Comparison of ENCODE assay signal across 1 cellular context in genomic region chr17:44133918-44134476, GRCh38.
TF ChIP-seq lines count a peak whose summit lies in the region.

No MANE protein-coding gene starts in this region.

TF ChIP-seq in HepG2, 621 proteins besides CTCF, POLR2A, EP300 and RAD21 (continued from another document and continues in another):
- peak; percentile 84 for TF ChIP-seq ZNF609 (CRISPR knock-in tag; IDR thresholded peaks at IDR 0.05; ENCODE audit: borderline replicate concordance)
- TF ChIP-seq ZBTB26 (CRISPR knock-in tag; IDR thresholded peaks at IDR 0.05; ENCODE audit: borderline replicate concordance): peak; percentile 80
- no peak for TF ChIP-seq TGIF2 (CRISPR knock-in tag; IDR thresholded peaks at IDR 0.05)
- peak; percentile 94 for TF ChIP-seq MED1 (CRISPR knock-in tag; IDR thresholded peaks at IDR 0.05)
- no peak for TF ChIP-seq MNT (IDR thresholded peaks at IDR 0.05)
- no peak for TF ChIP-seq ZNF30 (CRISPR knock-in tag; IDR thresholded peaks at IDR 0.05)
- no peak for TF ChIP-seq HOXA5 (CRISPR knock-in tag; IDR thresholded peaks at IDR 0.05)
- TF ChIP-seq, protein P1, sequence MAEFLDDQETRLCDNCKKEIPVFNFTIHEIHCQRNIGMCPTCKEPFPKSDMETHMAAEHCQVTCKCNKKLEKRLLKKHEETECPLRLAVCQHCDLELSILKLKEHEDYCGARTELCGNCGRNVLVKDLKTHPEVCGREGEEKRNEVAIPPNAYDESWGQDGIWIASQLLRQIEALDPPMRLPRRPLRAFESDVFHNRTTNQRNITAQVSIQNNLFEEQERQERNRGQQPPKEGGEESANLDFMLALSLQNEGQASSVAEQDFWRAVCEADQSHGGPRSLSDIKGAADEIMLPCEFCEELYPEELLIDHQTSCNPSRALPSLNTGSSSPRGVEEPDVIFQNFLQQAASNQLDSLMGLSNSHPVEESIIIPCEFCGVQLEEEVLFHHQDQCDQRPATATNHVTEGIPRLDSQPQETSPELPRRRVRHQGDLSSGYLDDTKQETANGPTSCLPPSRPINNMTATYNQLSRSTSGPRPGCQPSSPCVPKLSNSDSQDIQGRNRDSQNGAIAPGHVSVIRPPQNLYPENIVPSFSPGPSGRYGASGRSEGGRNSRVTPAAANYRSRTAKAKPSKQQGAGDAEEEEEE (CRISPR knock-in tag; IDR thresholded peaks at IDR 0.05; ENCODE audit: borderline replicate concordance): peak; percentile 82; the same call in 1 of the 2 replicates
- TF ChIP-seq CENPX (CRISPR knock-in tag; IDR thresholded peaks at IDR 0.05): no peak
- TF ChIP-seq ZNF232 (CRISPR knock-in tag; IDR thresholded peaks at IDR 0.05; ENCODE audit: borderline replicate concordance): no peak
- peak; percentile 62; the same call in 1 of the 2 replicates for TF ChIP-seq RNF2 (conservative IDR thresholded peaks at IDR 0.05; ENCODE audit: low read depth)
- TF ChIP-seq TBX2 (CRISPR knock-in tag; IDR thresholded peaks at IDR 0.05; ENCODE audit: borderline replicate concordance): 0 out of 2 replicates have a peak, but pooled peaks have one; percentile 20
- TF ChIP-seq ZNF136 (CRISPR knock-in tag; IDR thresholded peaks at IDR 0.05; ENCODE audit: low read depth): 0 out of 2 replicates have a peak, but pooled peaks have one; percentile 67
- TF ChIP-seq FLYWCH1 (CRISPR knock-in tag; IDR thresholded peaks at IDR 0.05): no peak
- TF ChIP-seq SMAD3 (CRISPR knock-in tag; IDR thresholded peaks at IDR 0.05): 0 out of 2 replicates have a peak, but pooled peaks have one; percentile 58
- TF ChIP-seq ZNF749 (CRISPR knock-in tag; IDR thresholded peaks at IDR 0.05; ENCODE audit: borderline replicate concordance): no peak
- TF ChIP-seq, protein P2, sequence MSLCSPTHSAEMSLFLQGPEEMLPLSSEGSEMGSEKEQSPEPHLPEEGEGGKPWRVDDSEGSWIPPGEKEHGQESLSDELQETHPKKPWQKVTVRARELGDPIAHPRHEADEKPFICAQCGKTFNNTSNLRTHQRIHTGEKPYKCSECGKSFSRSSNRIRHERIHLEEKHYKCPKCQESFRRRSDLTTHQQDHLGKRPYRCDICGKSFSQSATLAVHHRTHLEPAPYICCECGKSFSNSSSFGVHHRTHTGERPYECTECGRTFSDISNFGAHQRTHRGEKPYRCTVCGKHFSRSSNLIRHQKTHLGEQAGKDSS (CRISPR knock-in tag; IDR thresholded peaks at IDR 0.05; ENCODE audit: borderline replicate concordance, low read depth): peak; percentile 97; the same call in 1 of the 2 replicates
- peak; percentile 42; the same call in 1 of the 2 replicates for TF ChIP-seq ELF1 (CRISPR knock-in tag; IDR thresholded peaks at IDR 0.05)
- TF ChIP-seq ZNF205 (CRISPR knock-in tag; IDR thresholded peaks at IDR 0.05): no peak; the same call in 1 of the 2 replicates
- TF ChIP-seq HDAC2 (CRISPR knock-in tag; IDR thresholded peaks at IDR 0.05): peak; percentile 72
- no peak for TF ChIP-seq ATF7-NPFF (CRISPR knock-in tag; IDR thresholded peaks at IDR 0.05; ENCODE audit: low read depth)
- TF ChIP-seq SOX5 (CRISPR knock-in tag; IDR thresholded peaks at IDR 0.05; ENCODE audit: borderline replicate concordance): peak; percentile 71
- peak; percentile 47; the same call in 1 of the 2 replicates for TF ChIP-seq ZNF274 (CRISPR knock-in tag; IDR thresholded peaks at IDR 0.05)
- TF ChIP-seq ZNF598 (CRISPR knock-in tag; IDR thresholded peaks at IDR 0.05; ENCODE audit: borderline replicate concordance): peak; percentile 69; the same call in 1 of the 2 replicates
- TF ChIP-seq ZNF543 (CRISPR knock-in tag; IDR thresholded peaks at IDR 0.05): peak; percentile 79; the same call in 1 of the 2 replicates
- peak; percentile 36; the same call in 1 of the 2 replicates for TF ChIP-seq ZNF460 (CRISPR knock-in tag; IDR thresholded peaks at IDR 0.05; ENCODE audit: borderline replicate concordance)
- TF ChIP-seq ZNF496 (CRISPR knock-in tag; IDR thresholded peaks at IDR 0.05; ENCODE audit: insufficient replicate concordance): no peak
- TF ChIP-seq, protein P3, sequence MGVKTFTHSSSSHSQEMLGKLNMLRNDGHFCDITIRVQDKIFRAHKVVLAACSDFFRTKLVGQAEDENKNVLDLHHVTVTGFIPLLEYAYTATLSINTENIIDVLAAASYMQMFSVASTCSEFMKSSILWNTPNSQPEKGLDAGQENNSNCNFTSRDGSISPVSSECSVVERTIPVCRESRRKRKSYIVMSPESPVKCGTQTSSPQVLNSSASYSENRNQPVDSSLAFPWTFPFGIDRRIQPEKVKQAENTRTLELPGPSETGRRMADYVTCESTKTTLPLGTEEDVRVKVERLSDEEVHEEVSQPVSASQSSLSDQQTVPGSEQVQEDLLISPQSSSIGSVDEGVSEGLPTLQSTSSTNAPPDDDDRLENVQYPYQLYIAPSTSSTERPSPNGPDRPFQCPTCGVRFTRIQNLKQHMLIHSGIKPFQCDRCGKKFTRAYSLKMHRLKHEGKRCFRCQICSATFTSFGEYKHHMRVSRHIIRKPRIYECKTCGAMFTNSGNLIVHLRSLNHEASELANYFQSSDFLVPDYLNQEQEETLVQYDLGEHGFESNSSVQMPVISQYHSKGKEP (CRISPR knock-in tag; IDR thresholded peaks at IDR 0.05): no peak
- TF ChIP-seq ZNF775 (CRISPR knock-in tag; IDR thresholded peaks at IDR 0.05; ENCODE audit: borderline replicate concordance): 0 out of 2 replicates have a peak, but pooled peaks have one; percentile 65
- TF ChIP-seq ZBTB38 (CRISPR knock-in tag; IDR thresholded peaks at IDR 0.05): peak; percentile 83; the same call in 1 of the 2 replicates
- TF ChIP-seq JUN (CRISPR knock-in tag; IDR thresholded peaks at IDR 0.05): peak; percentile 70; the same call in 1 of the 2 replicates
- TF ChIP-seq, protein P4, sequence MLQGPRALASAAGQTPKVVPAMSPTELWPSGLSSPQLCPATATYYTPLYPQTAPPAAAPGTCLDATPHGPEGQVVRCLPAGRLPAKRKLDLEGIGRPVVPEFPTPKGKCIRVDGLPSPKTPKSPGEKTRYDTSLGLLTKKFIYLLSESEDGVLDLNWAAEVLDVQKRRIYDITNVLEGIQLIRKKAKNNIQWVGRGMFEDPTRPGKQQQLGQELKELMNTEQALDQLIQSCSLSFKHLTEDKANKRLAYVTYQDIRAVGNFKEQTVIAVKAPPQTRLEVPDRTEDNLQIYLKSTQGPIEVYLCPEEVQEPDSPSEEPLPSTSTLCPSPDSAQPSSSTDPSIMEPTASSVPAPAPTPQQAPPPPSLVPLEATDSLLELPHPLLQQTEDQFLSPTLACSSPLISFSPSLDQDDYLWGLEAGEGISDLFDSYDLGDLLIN (CRISPR knock-in tag; IDR thresholded peaks at IDR 0.05; ENCODE audit: borderline replicate concordance): no peak
- no peak for TF ChIP-seq ZNF724P (CRISPR knock-in tag; IDR thresholded peaks at IDR 0.05; ENCODE audit: borderline replicate concordance)
- TF ChIP-seq ZBTB21 (CRISPR knock-in tag; IDR thresholded peaks at IDR 0.05): no peak
- TF ChIP-seq ATAD3A (CRISPR knock-in tag; IDR thresholded peaks at IDR 0.05): peak; percentile 58; the same call in 1 of the 2 replicates
- peak; percentile 89 for TF ChIP-seq FOXO1 (CRISPR knock-in tag; IDR thresholded peaks at IDR 0.05)
- TF ChIP-seq SALL1 (CRISPR knock-in tag; IDR thresholded peaks at IDR 0.05): peak; percentile 98
- peak; percentile 73; the same call in 1 of the 3 replicates for TF ChIP-seq MXI1 (IDR thresholded peaks at IDR 0.05; ENCODE audit: borderline replicate concordance, low read depth, low read length)
- TF ChIP-seq ZNF431 (CRISPR knock-in tag; IDR thresholded peaks at IDR 0.05; ENCODE audit: borderline replicate concordance, low read depth): no peak; the same call in 1 of the 2 replicates
- no peak for TF ChIP-seq CCAR2 (optimal IDR thresholded peaks at IDR 0.05; ENCODE audit: low read depth, low read length)
- TF ChIP-seq SMAD9 (CRISPR knock-in tag; IDR thresholded peaks at IDR 0.05): no peak
- peak; percentile 72; the same call in 1 of the 2 replicates for TF ChIP-seq ZMYM4 (CRISPR knock-in tag; IDR thresholded peaks at IDR 0.05)
- peak; percentile 49; the same call in 1 of the 2 replicates for TF ChIP-seq GFI1 (CRISPR knock-in tag; IDR thresholded peaks at IDR 0.05; ENCODE audit: borderline replicate concordance)
- peak; percentile 64; the same call in 1 of the 2 replicates for TF ChIP-seq KAT7 (CRISPR knock-in tag; IDR thresholded peaks at IDR 0.05; ENCODE audit: borderline replicate concordance)
- TF ChIP-seq PAF1 (CRISPR knock-in tag; IDR thresholded peaks at IDR 0.05): no peak
- TF ChIP-seq KLF6 (CRISPR knock-in tag; IDR thresholded peaks at IDR 0.05): no peak
- peak; percentile 69; the same call in 1 of the 2 replicates for TF ChIP-seq ZBTB20 (CRISPR knock-in tag; IDR thresholded peaks at IDR 0.05; ENCODE audit: borderline replicate concordance, low read depth)
- no peak for TF ChIP-seq ZNF780A (CRISPR knock-in tag; IDR thresholded peaks at IDR 0.05)
- no peak for TF ChIP-seq ISX (CRISPR knock-in tag; conservative IDR thresholded peaks at IDR 0.05)
- TF ChIP-seq, protein P5, sequence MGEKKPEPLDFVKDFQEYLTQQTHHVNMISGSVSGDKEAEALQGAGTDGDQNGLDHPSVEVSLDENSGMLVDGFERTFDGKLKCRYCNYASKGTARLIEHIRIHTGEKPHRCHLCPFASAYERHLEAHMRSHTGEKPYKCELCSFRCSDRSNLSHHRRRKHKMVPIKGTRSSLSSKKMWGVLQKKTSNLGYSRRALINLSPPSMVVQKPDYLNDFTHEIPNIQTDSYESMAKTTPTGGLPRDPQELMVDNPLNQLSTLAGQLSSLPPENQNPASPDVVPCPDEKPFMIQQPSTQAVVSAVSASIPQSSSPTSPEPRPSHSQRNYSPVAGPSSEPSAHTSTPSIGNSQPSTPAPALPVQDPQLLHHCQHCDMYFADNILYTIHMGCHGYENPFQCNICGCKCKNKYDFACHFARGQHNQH (CRISPR knock-in tag; IDR thresholded peaks at IDR 0.05): peak; percentile 77
- no peak for TF ChIP-seq MAZ (IDR thresholded peaks at IDR 0.05; ENCODE audit: borderline replicate concordance, low read depth, low read length)
- TF ChIP-seq MAZ (CRISPR knock-in tag; IDR thresholded peaks at IDR 0.05; ENCODE audit: low read depth): no peak
- no peak for TF ChIP-seq EHMT2 (IDR thresholded peaks at IDR 0.05; ENCODE audit: borderline replicate concordance, low read depth, low read length)
- no peak; the same call in 1 of the 2 replicates for TF ChIP-seq ZNF224 (CRISPR knock-in tag; IDR thresholded peaks at IDR 0.05)
- TF ChIP-seq BHLHE40 (IDR thresholded peaks at IDR 0.05; ENCODE audit: low read length): no peak
- no peak for TF ChIP-seq AGO2 (optimal IDR thresholded peaks at IDR 0.05; ENCODE audit: low read depth, low read length)
- peak; percentile 52; the same call in 1 of the 2 replicates for TF ChIP-seq ZNF678 (CRISPR knock-in tag; IDR thresholded peaks at IDR 0.05)
